In the genomic region with DNA sequence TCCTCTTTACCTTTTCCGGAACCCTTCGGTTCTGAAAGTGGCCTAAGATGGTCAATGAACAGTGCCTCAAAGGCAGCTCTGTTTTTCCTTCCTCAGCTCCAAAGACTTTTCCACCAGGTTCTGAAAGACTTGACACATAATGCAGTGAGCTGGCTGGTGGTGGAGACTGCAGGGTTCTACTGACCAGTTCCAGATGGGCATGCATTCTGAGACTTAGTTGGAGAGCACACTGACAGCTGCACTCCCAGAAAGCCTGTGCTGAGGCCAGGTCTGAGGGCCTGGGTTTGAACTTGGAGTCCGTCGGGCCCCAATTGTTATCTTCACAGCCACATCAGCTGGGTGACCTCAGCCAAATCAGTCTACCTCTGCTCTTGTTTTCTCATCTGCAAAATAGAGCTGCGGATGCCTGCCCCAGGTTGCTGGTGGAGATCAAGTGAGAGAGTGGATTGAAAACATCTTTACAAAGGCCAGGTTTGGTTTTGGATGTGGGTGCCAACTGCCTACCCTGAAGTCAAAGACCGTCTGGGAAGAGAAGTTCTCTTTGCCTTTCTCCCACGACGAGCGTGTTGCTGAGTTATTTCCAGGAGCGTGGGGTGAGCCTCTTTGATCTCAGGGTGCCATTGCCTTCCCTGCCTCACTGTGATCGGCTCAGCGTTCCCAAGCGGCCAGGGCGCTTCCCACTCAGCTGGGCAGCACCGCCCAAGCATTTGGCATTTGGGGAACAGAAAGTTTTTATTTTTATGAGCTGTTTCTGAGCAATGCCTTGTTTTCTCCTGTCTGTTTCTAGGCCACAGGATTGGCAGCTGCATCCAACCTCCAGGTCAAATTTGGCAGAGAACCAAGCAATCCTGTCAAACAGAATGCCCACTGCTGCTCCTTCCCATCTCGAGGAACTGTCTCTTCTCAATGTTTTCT, we compare ENCODE assay signal across 12 cellular contexts. TPM values are rescaled to one million over a fixed set of nuclear protein-coding genes. Genes with fewer than 3 reads are reported as not detected.
DNase-seq lines count a peak whose midpoint lies in the region; ATAC-seq and TF ChIP-seq lines count a peak whose summit lies in the region.
"Had no signal": no experiment of that assay in that cellular context is flagged by ENCODE, and none has a peak within 500 bp of the region (broad histone marks: within the 10 kb centered on the region; RNA-seq: fewer than 3 reads in every experiment).

No MANE protein-coding gene starts in this region.

- H3K18ac ChIP-seq in mesenchymal stem cell (ENCODE audit: low read depth in 1 of 2, low read length in 2 of 2) = no peak overlapping the region

- H3K27me3 Mint-ChIP-seq in MCF 10A (ENCODE audit: insufficient read depth, unreplicated experiment) = no peaks in the 10 kb centered on the region
- H3K27me3 Mint-ChIP-seq: activated naive CD8-positive, alpha-beta T cell treated with anti-CD3 and anti-CD28 coated beads, Interleukin-2, amount 10 ng/mL, durations not matched to agents 7 days and 5 days had no signal

- H3K4me3 Mint-ChIP-seq in MCF 10A (ENCODE audit: unreplicated experiment) = no peak overlapping the region
- H3K4me3 Mint-ChIP-seq: activated naive CD8-positive, alpha-beta T cell treated with anti-CD3 and anti-CD28 coated beads, Interleukin-2, amount 10 ng/mL, durations not matched to agents 7 days and 5 days had no signal

- no peak for TF ChIP-seq POLR2A in breast epithelium (IDR thresholded peaks at IDR 0.05)
- no peak for TF ChIP-seq POLR2A in uterus (IDR thresholded peaks at IDR 0.05)

- no peak overlapping the region for H3K14ac ChIP-seq in mesenchymal stem cell (ENCODE audit: low read length in 2 of 2)

- CTCF ChIA-PET in MCF 10A (lab: Yijun Ruan, JAX) = interaction anchor here (1.0 to 1.6 kb wide), 3 partner anchors 41 to 99 kb away, joined by 3 to 4 read pairs (median 3); no protein-coding TSS in a partner anchor

- TF ChIP-seq CTCF in breast epithelium (IDR thresholded peaks at IDR 0.05) = no peak
- no peak for TF ChIP-seq CTCF in MCF 10A (IDR thresholded peaks at IDR 0.05; ENCODE audit: unreplicated experiment)
- TF ChIP-seq CTCF in uterus (IDR thresholded peaks at IDR 0.05) = no peak

- H2BK5ac ChIP-seq in mesenchymal stem cell (ENCODE audit: low read depth, low read length, poor library complexity, severe bottlenecking) = no peak overlapping the region

- no peak overlapping the region for H2BK15ac ChIP-seq in mesenchymal stem cell (ENCODE audit: low read depth, poor library complexity, severe bottlenecking)

- H4K8ac ChIP-seq in mesenchymal stem cell (ENCODE audit: low read length) = no peak overlapping the region

- H3K4ac ChIP-seq in mesenchymal stem cell (ENCODE audit: low read depth in 1 of 2, low read length in 2 of 2) = no peak overlapping the region

- no peak overlapping the region for H2BK12ac ChIP-seq in mesenchymal stem cell (ENCODE audit: low read length in 2 of 2)

- peaks cover 81% of the 10 kb centered on the region for H3K36me3 Mint-ChIP-seq in MCF 10A (ENCODE audit: insufficient read depth, unreplicated experiment)

- no peak overlapping the region for H2AK5ac ChIP-seq in mesenchymal stem cell (ENCODE audit: low read length, severe bottlenecking)

- WGBS in mesenchymal stem cell = 95% methylated on average over 15 of the region's 16 CpGs

- no peak overlapping the region for H2BK120ac ChIP-seq in mesenchymal stem cell (ENCODE audit: low read depth, low read length)

- DNase-seq in breast epithelium (ENCODE audit: low spot score in 2 of 2) (peak in 1 of 2 donors; percentile 48), MCF 10A (ENCODE audit: unreplicated experiment) (no peak), mesenchymal stem cell (no peak), uterus (peak in 1 of 2 donors; percentile 29), middle frontal gyrus (ENCODE audit: extremely low spot score, low spot score) (no peak)
- DNase-seq: activated naive CD8-positive, alpha-beta T cell treated with anti-CD3 and anti-CD28 coated beads, Interleukin-2, amount 10 ng/mL, durations not matched to agents 7 days and 5 days; NCI-H524 treated with DMSO at 0.1 percent for 48 hours had no signal

- H3K4me2 ChIP-seq in mesenchymal stem cell (ENCODE audit: low read length, poor library complexity, severe bottlenecking) = no peak overlapping the region
- H3K4me2 ChIP-seq: BLaER1 had no signal

- peaks cover 30% of the 10 kb centered on the region for H3K79me1 ChIP-seq in mesenchymal stem cell (replicated peaks; ENCODE audit: low read length, poor library complexity, severe bottlenecking)

- H3K36me3 ChIP-seq in breast epithelium = no peaks in the 10 kb centered on the region
- H3K36me3 ChIP-seq in mesenchymal stem cell (ENCODE audit: control insufficient read depth in 1 of 2, insufficient read depth in 2 of 2, low read depth in 1 of 2, low read length in 2 of 2) = peaks cover 48 to 49% of the 10 kb centered on the region in 2 experiments
- no peaks in the 10 kb centered on the region for H3K36me3 ChIP-seq in uterus

- peak overlapping the region; percentile 13 for H3K9ac ChIP-seq in mesenchymal stem cell (ENCODE audit: low read length)
- H3K9ac ChIP-seq: BLaER1 had no signal

- H3K27me3 ChIP-seq in breast epithelium (no peaks in the 10 kb centered on the region), mesenchymal stem cell (ENCODE audit: control insufficient read depth in 1 of 2, insufficient read depth in 1 of 2, low read length in 2 of 2) (no peaks in the 10 kb centered on the region), uterus (no peaks in the 10 kb centered on the region)
- H3K27me3 ChIP-seq: BLaER1 had no signal

- POLR2A ChIA-PET in MCF 10A (lab: Yijun Ruan, JAX) = interaction anchor here (0.6 to 1.2 kb wide), 4 partner anchors 54 to 167 kb away, joined by 3 read pairs; no protein-coding TSS in a partner anchor

- H3K9me3 Mint-ChIP-seq in MCF 10A (ENCODE audit: unreplicated experiment) = no peaks in the 10 kb centered on the region
- H3K9me3 Mint-ChIP-seq: activated naive CD8-positive, alpha-beta T cell treated with anti-CD3 and anti-CD28 coated beads, Interleukin-2, amount 10 ng/mL, durations not matched to agents 7 days and 5 days had no signal

- no peaks in the 10 kb centered on the region for H3K9me3 ChIP-seq in breast epithelium
- H3K9me3 ChIP-seq in mesenchymal stem cell (ENCODE audit: control insufficient read depth, low read length) = no peaks in the 10 kb centered on the region
- no peaks in the 10 kb centered on the region for H3K9me3 ChIP-seq in uterus
- H3K9me3 ChIP-seq: BLaER1 had no signal

- peaks cover 22% of the 10 kb centered on the region for H3K4me1 Mint-ChIP-seq in MCF 10A (ENCODE audit: insufficient read depth, unreplicated experiment)

- H3K4me1 ChIP-seq in breast epithelium (peaks cover 0 to 5% of the 10 kb centered on the region in 2 donors), mesenchymal stem cell (ENCODE audit: control insufficient read depth, insufficient read depth, low read depth, low read length) (peaks cover 4% of the 10 kb centered on the region), uterus (peaks cover 0 to 3% of the 10 kb centered on the region in 2 donors)
- H3K4me1 ChIP-seq: BLaER1 had no signal

- H4K91ac ChIP-seq in mesenchymal stem cell (ENCODE audit: low read length) = no peak overlapping the region

- BruUV-seq in MCF 10A (replicated peaks; lab: Mats Ljungman, UMichigan) = no TSS peak

- no peak overlapping the region for H2AFZ ChIP-seq in mesenchymal stem cell (ENCODE audit: low read depth, low read length)

- ATAC-seq in GM18517 (IDR thresholded peaks at IDR 0.05; ENCODE audit: unreplicated experiment) (no peak), GM21515 (IDR thresholded peaks at IDR 0.05; ENCODE audit: unreplicated experiment) (no peak)

- H3K23ac ChIP-seq in mesenchymal stem cell (ENCODE audit: low read length in 2 of 2) = no peak overlapping the region

- intact Hi-C loops in breast epithelium (cut with DNase I; ENCODE audit: low total_unique reads) (loop anchor here (10.0 kb wide), 1 partner anchor 83 kb away; no protein-coding TSS in a partner anchor), MCF 10A (cut with micrococcal nuclease) (loop anchor here (5.0 kb wide), 1 partner anchor 56 kb away; a partner anchor contains a TSS), uterus (cut with DNase I; ENCODE audit: low total_unique reads) (no loop called here)

- H3K4me3 ChIP-seq in breast epithelium (peak overlapping the region in 1 of 3 donors; percentile 10), mesenchymal stem cell (ENCODE audit: insufficient read depth in 1 of 2, low read depth in 1 of 2, low read length in 2 of 2) (no peak overlapping the region), uterus (no peak overlapping the region)
- H3K4me3 ChIP-seq: BLaER1, SK-N-MC had no signal

- no peak overlapping the region for H3K27ac Mint-ChIP-seq in MCF 10A (ENCODE audit: low read depth, unreplicated experiment)
- H3K27ac Mint-ChIP-seq: activated naive CD8-positive, alpha-beta T cell treated with anti-CD3 and anti-CD28 coated beads, Interleukin-2, amount 10 ng/mL, durations not matched to agents 7 days and 5 days had no signal

- H3K27ac ChIP-seq in breast epithelium = peak overlapping the region; percentile 64 to 68
- H3K27ac ChIP-seq in angular gyrus (ENCODE audit: low read depth, low read length) = peak overlapping the region; percentile 49
- H3K27ac ChIP-seq in mesenchymal stem cell (ENCODE audit: low read length, poor library complexity, severe bottlenecking) = no peak overlapping the region
- H3K27ac ChIP-seq in uterus = peak overlapping the region; percentile 36 to 54
- H3K27ac ChIP-seq: BLaER1, SK-N-MC had no signal

RNA-seq across cellular contexts. Expression of a gene that starts 54.9 kb away (rescaled TPM):
- 10 to 100 TPM; 63.6 to 70.2 (median 68.1) TPM for total RNA-seq in breast epithelium
- total RNA-seq in MCF 10A (2022) = 173 and 222 TPM in 2 replicates
- 125 TPM for polyA plus RNA-seq in mesenchymal stem cell (2013, experiment 1 of 2)
- polyA plus RNA-seq in mesenchymal stem cell (2013, experiment 2 of 2) = 130 TPM
- total RNA-seq in uterus = 10 to 100 TPM; 39.5 to 92.9 (median 63.8) TPM
